1 cellular context compared by ENCODE assay signal in the genomic region with DNA sequence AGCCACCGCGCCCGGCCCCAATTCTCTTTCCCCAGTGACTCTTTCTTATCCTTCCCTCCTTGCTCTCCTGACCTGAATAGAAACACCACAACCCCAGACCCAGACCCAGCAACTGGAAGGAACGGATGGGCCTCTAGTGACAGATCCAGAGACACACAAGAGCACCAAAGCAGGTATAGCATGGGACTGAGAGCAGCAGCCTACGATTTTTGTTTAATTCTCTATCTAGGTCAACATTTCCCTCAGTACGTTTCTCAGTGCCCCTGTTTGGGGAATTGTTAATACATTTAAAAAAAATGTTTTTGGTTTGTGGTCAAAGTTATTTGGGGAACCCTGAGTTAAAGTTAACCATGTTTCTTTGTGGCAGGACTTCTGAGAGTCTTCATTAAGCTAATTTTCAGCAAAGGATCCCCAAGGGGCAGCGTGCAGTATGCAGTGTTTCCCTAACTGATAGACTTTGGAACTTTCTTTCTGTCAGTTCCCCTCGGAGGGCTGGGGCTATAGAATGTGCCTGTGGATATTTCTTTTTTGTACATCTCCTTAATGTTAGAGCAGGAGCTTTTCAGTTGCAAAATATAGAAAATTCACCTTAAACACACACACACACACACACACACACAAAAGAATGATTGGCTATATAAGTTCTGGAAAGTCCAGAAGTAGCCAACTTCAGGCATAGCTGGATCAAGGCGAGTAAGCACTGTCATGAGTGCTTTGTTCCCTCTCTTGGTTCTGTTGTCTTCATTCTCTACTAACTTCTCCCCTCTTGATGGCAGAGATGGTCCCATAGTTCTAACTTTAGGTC.
TF ChIP-seq lines count a peak whose summit lies in the region.

No MANE protein-coding gene starts in this region.

TF ChIP-seq in GM12878, 131 proteins besides CTCF, POLR2A, EP300 and RAD21 (continued from another document):
- TF ChIP-seq POLR2AphosphoS2 (IDR thresholded peaks at IDR 0.05; ENCODE audit: low read depth, low read length) (no peak), RB1 (IDR thresholded peaks at IDR 0.05; ENCODE audit: borderline replicate concordance) (no peak), WRNIP1 (IDR thresholded peaks at IDR 0.05; ENCODE audit: borderline replicate concordance, low read depth, low read length) (no peak), KDM1A (IDR thresholded peaks at IDR 0.05; ENCODE audit: borderline replicate concordance) (no peak), GABPA (IDR thresholded peaks at IDR 0.05; ENCODE audit: low read depth) (no peak), TCF12 (IDR thresholded peaks at IDR 0.05; ENCODE audit: low read depth, low read length) (no peak), ZNF384 (IDR thresholded peaks at IDR 0.05; ENCODE audit: borderline replicate concordance, low read depth, low read length) (peak; percentile 83), RAD51 (IDR thresholded peaks at IDR 0.05) (no peak), IKZF1 (conservative IDR thresholded peaks at IDR 0.05) (peak; percentile 59; the same call in 1 of the 2 replicates), IKZF2 (IDR thresholded peaks at IDR 0.05) (peak; percentile 70 to 80; a peak in 3 of 4 replicates), NBN (IDR thresholded peaks at IDR 0.05) (0 out of 2 replicates have a peak, but pooled peaks have one; percentile 34), SRF (IDR thresholded peaks at IDR 0.05; ENCODE audit: low read depth in 2 of 2, low read length in 2 of 2) (no peak), SREBF2 (IDR thresholded peaks at IDR 0.05; ENCODE audit: low read length) (no peak)
- TF ChIP-seq, protein P1, sequence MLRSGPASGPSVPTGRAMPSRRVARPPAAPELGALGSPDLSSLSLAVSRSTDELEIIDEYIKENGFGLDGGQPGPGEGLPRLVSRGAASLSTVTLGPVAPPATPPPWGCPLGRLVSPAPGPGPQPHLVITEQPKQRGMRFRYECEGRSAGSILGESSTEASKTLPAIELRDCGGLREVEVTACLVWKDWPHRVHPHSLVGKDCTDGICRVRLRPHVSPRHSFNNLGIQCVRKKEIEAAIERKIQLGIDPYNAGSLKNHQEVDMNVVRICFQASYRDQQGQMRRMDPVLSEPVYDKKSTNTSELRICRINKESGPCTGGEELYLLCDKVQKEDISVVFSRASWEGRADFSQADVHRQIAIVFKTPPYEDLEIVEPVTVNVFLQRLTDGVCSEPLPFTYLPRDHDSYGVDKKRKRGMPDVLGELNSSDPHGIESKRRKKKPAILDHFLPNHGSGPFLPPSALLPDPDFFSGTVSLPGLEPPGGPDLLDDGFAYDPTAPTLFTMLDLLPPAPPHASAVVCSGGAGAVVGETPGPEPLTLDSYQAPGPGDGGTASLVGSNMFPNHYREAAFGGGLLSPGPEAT (IDR thresholded peaks at IDR 0.05; ENCODE audit: low read depth): peak; percentile 67; the same call in 1 of the 2 replicates
- TF ChIP-seq, protein P2, sequence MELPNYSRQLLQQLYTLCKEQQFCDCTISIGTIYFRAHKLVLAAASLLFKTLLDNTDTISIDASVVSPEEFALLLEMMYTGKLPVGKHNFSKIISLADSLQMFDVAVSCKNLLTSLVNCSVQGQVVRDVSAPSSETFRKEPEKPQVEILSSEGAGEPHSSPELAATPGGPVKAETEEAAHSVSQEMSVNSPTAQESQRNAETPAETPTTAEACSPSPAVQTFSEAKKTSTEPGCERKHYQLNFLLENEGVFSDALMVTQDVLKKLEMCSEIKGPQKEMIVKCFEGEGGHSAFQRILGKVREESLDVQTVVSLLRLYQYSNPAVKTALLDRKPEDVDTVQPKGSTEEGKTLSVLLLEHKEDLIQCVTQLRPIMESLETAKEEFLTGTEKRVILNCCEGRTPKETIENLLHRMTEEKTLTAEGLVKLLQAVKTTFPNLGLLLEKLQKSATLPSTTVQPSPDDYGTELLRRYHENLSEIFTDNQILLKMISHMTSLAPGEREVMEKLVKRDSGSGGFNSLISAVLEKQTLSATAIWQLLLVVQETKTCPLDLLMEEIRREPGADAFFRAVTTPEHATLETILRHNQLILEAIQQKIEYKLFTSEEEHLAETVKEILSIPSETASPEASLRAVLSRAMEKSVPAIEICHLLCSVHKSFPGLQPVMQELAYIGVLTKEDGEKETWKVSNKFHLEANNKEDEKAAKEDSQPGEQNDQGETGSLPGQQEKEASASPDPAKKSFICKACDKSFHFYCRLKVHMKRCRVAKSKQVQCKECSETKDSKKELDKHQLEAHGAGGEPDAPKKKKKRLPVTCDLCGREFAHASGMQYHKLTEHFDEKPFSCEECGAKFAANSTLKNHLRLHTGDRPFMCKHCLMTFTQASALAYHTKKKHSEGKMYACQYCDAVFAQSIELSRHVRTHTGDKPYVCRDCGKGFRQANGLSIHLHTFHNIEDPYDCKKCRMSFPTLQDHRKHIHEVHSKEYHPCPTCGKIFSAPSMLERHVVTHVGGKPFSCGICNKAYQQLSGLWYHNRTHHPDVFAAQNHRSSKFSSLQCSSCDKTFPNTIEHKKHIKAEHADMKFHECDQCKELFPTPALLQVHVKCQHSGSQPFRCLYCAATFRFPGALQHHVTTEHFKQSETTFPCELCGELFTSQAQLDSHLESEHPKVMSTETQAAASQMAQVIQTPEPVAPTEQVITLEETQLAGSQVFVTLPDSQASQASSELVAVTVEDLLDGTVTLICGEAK (IDR thresholded peaks at IDR 0.05; ENCODE audit: borderline replicate concordance): no peak
